In the genomic region with DNA sequence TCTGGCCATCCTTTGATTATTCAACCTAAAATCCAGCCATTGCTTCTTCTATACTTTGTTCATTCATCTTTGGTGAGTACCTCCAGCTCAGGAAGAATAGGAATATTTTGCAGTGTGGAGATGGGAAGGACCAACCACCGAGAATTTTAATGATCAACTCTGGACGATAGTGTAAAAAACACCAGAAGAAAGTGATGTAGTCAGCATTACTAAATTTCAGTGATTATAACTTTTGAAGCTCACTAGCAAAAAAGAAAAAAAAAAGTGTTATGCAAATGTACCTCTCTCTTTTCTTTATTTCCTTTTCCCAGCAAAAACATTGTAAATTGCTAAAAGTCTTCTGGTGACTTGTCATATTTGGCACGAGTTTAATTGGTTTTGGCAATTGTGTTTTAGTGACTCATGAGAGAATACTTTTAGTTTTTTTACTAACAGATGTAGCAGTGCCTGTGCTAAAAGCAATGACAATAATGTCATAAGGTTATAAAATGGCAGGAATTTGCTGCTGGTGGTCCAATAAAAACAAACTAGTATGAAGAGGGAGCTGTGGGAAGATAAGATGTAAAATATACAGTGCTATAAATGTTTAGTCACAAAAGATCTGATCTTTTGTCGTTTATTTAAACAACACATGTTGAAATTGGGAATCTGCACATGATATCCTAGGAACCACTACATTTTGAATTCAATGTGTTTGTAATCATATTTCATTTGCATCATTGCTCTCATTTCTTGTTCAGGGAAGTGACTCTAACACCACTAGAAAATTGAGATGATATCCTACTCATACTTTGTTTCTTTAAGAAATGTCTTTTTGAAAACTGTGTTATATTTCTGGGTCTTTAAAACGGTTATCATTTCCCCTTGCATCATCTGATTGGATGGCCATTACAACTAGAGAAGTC, we compare ENCODE assay signal across 10 cellular contexts.
DNase-seq lines count a peak whose midpoint lies in the region; ATAC-seq, FAIRE-seq and TF ChIP-seq lines count a peak whose summit lies in the region.
"Had no signal": no experiment of that assay in that cellular context is flagged by ENCODE, and none has a peak within 500 bp of the region (broad histone marks: within the 10 kb centered on the region; RNA-seq: fewer than 3 reads in every experiment).

No MANE protein-coding gene starts in this region.

- H3K27ac ChIP-seq in breast epithelium, result peak overlapping the region in 1 of 2 donors; percentile 3
- no peak overlapping the region for H3K27ac ChIP-seq in brain microvascular endothelial cell
- no peak overlapping the region for H3K27ac ChIP-seq in kidney (ENCODE audit: low read depth in 2 of 2, low read length in 2 of 2)
- H3K27ac ChIP-seq: testis had no signal

- peaks cover 25% of the 10 kb centered on the region for H3K4me1 Mint-ChIP-seq in MCF 10A (ENCODE audit: insufficient read depth, unreplicated experiment)

- FAIRE-seq in kidney (lab: Jason Lieb, UNC) (peak; percentile 74), urothelium cell line (lab: Jason Lieb, UNC) (no peak)
- FAIRE-seq: A204.1 had no signal

- no peaks in the 10 kb centered on the region for H3K9me3 ChIP-seq in breast epithelium
- H3K9me3 ChIP-seq in kidney (ENCODE audit: control insufficient read depth in 1 of 2, low read length in 2 of 2), result no peaks in the 10 kb centered on the region
- H3K9me3 ChIP-seq: testis had no signal

- TF ChIP-seq CTCF in MCF 10A (IDR thresholded peaks at IDR 0.05; ENCODE audit: unreplicated experiment) (no peak), breast epithelium (IDR thresholded peaks at IDR 0.05) (no peak), brain microvascular endothelial cell (IDR thresholded peaks at IDR 0.05; ENCODE audit: low read depth, low read length, missing control alignments) (no peak), kidney (IDR thresholded peaks at IDR 0.05; ENCODE audit: borderline replicate concordance, extremely low read depth, insufficient read depth) (no peak)

- in situ Hi-C loops in brain microvascular endothelial cell (cut with HindIII; ENCODE audit: low pct_ligation_motif_present, low sequenced_read_pairs), result no loop called here

- POLR2A ChIA-PET in MCF 10A (lab: Yijun Ruan, JAX), result interaction anchor here (0.7 to 1.6 kb wide), 5 partner anchors 10 to 61 kb away, joined by 3 to 6 read pairs (median 4); no protein-coding TSS in a partner anchor

- no peaks in the 10 kb centered on the region for H3K4me1 ChIP-seq in breast epithelium
- H3K4me1 ChIP-seq in kidney (ENCODE audit: control insufficient read depth in 1 of 2, insufficient read depth in 1 of 2, low read depth in 1 of 2, low read length in 2 of 2), result no peaks in the 10 kb centered on the region

- TF ChIP-seq POLR2A in breast epithelium (IDR thresholded peaks at IDR 0.05), result no peak

- H3K27ac Mint-ChIP-seq in MCF 10A (ENCODE audit: low read depth, unreplicated experiment), result no peak overlapping the region

- peaks cover 10% of the 10 kb centered on the region for H3K27me3 Mint-ChIP-seq in MCF 10A (ENCODE audit: insufficient read depth, unreplicated experiment)

- no peak overlapping the region for H3K4me3 ChIP-seq in breast epithelium
- no peak overlapping the region for H3K4me3 ChIP-seq in brain microvascular endothelial cell (ENCODE audit: low read depth, low read length)
- no peak overlapping the region for H3K4me3 ChIP-seq in kidney (ENCODE audit: low read length in 2 of 2)
- H3K4me3 ChIP-seq: testis had no signal

- H3K9ac ChIP-seq in kidney (ENCODE audit: low read length in 2 of 2), result no peak overlapping the region

- no peak for ATAC-seq in GM19023 (IDR thresholded peaks at IDR 0.05; ENCODE audit: unreplicated experiment)

- DNase-seq in MCF 10A (ENCODE audit: unreplicated experiment), result peak; percentile 93
- DNase-seq in breast epithelium (ENCODE audit: low spot score in 2 of 2), result no peak
- peak; percentile 85 for DNase-seq in brain microvascular endothelial cell
- DNase-seq in kidney, result no peak
- peak; percentile 40 for DNase-seq in urothelium cell line (ENCODE audit: low spot score)
- DNase-seq in stimulated activated CD8-positive, alpha-beta memory T cell treated with anti-CD3 and anti-CD28 coated beads, Interleukin-4, amount 100 ng/mL, for 48 hours, result no peak
- no peak for DNase-seq in stimulated activated CD4-positive, alpha-beta T cell treated with anti-CD3 and anti-CD28 coated beads, Interleukin-2, amount 100 ng/mL, for 24 hours
- DNase-seq: testis had no signal

- H3K4me3 Mint-ChIP-seq in MCF 10A (ENCODE audit: unreplicated experiment), result no peak overlapping the region

- H3K27me3 ChIP-seq in breast epithelium, result no peaks in the 10 kb centered on the region
- no peaks in the 10 kb centered on the region for H3K27me3 ChIP-seq in brain microvascular endothelial cell (replicated peaks)
- H3K27me3 ChIP-seq: testis had no signal

- CTCF ChIA-PET in MCF 10A (lab: Yijun Ruan, JAX), result interaction anchor here (0.5 to 0.7 kb wide), 3 partner anchors 13 to 1483 kb away, joined by 3 to 4 read pairs (median 3); no protein-coding TSS in a partner anchor

- H3K36me3 ChIP-seq in breast epithelium (no peaks in the 10 kb centered on the region), brain microvascular endothelial cell (replicated peaks) (no peaks in the 10 kb centered on the region), kidney (ENCODE audit: control insufficient read depth in 1 of 2, insufficient read depth in 2 of 2, low read length in 2 of 2) (no peaks in the 10 kb centered on the region)

- H3K36me3 Mint-ChIP-seq in MCF 10A (ENCODE audit: insufficient read depth, unreplicated experiment), result no peaks in the 10 kb centered on the region

- intact Hi-C loops in MCF 10A (cut with micrococcal nuclease), result no loop called here
- intact Hi-C loops in breast epithelium (cut with DNase I; ENCODE audit: low total_unique reads), result no loop called here
- intact Hi-C loops in kidney (cut with DNase I), result no loop called here

- no TSS peak for BruUV-seq in MCF 10A (replicated peaks; lab: Mats Ljungman, UMichigan)

- no peaks in the 10 kb centered on the region for H3K9me3 Mint-ChIP-seq in MCF 10A (ENCODE audit: unreplicated experiment)

Comparison
In these comparisons a context has a peak if more than half of its experiments do, and no peak if none do; other contexts are left out.
1. DNase-seq: peak in MCF 10A (single experiment), brain microvascular endothelial cell (single experiment) and urothelium cell line (single experiment); none in breast epithelium (0 of 2), kidney (single experiment), stimulated activated CD8-positive, alpha-beta memory T cell treated with anti-CD3 and anti-CD28 coated beads, Interleukin-4, amount 100 ng/mL, for 48 hours (single experiment) and stimulated activated CD4-positive, alpha-beta T cell treated with anti-CD3 and anti-CD28 coated beads, Interleukin-2, amount 100 ng/mL, for 24 hours (0 of 2).